30 cellular contexts compared by ENCODE assay signal in genomic region chr3:60028243-60028642, GRCh38.
"Had no signal": no experiment of that assay in that cellular context is flagged by ENCODE, and none has a peak within 500 bp of the region (broad histone marks: within the 10 kb centered on the region; RNA-seq: fewer than 3 reads in every experiment).

No MANE protein-coding gene starts in this region.

- H3K27ac Mint-ChIP-seq: dendritic cell treated with granulocyte-macrophage colony-stimulating factor and Interleukin-4, amounts not matched to agents 40 ng/mL and 50 ng/mL, for 4 days; endodermal cell; mesothelial cell of epicardium; naive B cell; nephron; neural progenitor cell; progenitor cell of endocrine pancreas; stimulated activated naive CD8-positive, alpha-beta T cell treated with anti-CD3 and anti-CD28 coated beads, Interleukin-15, amount 100 ng/mL, for 72 hours had no signal

- H3K9me3 Mint-ChIP-seq: dendritic cell treated with granulocyte-macrophage colony-stimulating factor and Interleukin-4, amounts not matched to agents 40 ng/mL and 50 ng/mL, for 4 days; endodermal cell; mesothelial cell of epicardium; naive B cell; nephron; neural progenitor cell had no signal

- H3K27ac ChIP-seq: epithelial cell of prostate, gastrocnemius medialis, left lung, neural progenitor cell, parathyroid adenoma, right atrium auricular region, suprapubic skin, transverse colon, upper lobe of right lung, uterus had no signal

- H3K9me3 ChIP-seq: gastrocnemius medialis, left lung, mucosa of descending colon, right atrium auricular region, suprapubic skin, transverse colon, upper lobe of right lung, uterus had no signal

- ATAC-seq: esophagus mucosa; gastrocnemius medialis; left cardiac atrium; left lung; mucosa of descending colon; sciatic nerve; stimulated activated naive CD8-positive, alpha-beta T cell treated with anti-CD3 and anti-CD28 coated beads, Interleukin-15, amount 100 ng/mL, for 72 hours; upper lobe of right lung had no signal

- DNase-seq: effector CD8-positive, alpha-beta T cell; endodermal cell; foreskin fibroblast; gastrocnemius medialis; head of caudate nucleus; left cardiac atrium; left lung; mesenchymal stem cell; mucosa of descending colon; naive B cell; stimulated activated CD4-positive, alpha-beta T cell treated with anti-CD3 and anti-CD28 coated beads, Interleukin-12 subunit alpha, Interleukin-12 subunit beta, amount 100 ng/mL, for 4 hours; stimulated activated CD4-positive, alpha-beta T cell treated with anti-CD3 and anti-CD28 coated beads, Interleukin-1b, Interleukin-23, amount 100 ng/mL, for 48 hours; stimulated activated CD4-positive, alpha-beta T cell treated with anti-CD3 and anti-CD28 coated beads, Interleukin-4, amount 100 ng/mL, for 1 hour; stimulated activated CD8-positive, alpha-beta memory T cell treated with anti-CD3 and anti-CD28 coated beads, Interleukin-4, amount 100 ng/mL, for 48 hours; stimulated activated naive CD4-positive, alpha-beta T cell; stimulated activated naive CD8-positive, alpha-beta T cell treated with anti-CD3 and anti-CD28 coated beads, Interleukin-15, amount 100 ng/mL, for 72 hours; transverse colon; upper lobe of right lung; uterus had no signal

- H3K4me1 Mint-ChIP-seq: naive B cell, neural progenitor cell had no signal

- H3K4me3 Mint-ChIP-seq: dendritic cell treated with granulocyte-macrophage colony-stimulating factor and Interleukin-4, amounts not matched to agents 40 ng/mL and 50 ng/mL, for 4 days; endodermal cell; mesothelial cell of epicardium; naive B cell; nephron; neural progenitor cell; stimulated activated naive CD8-positive, alpha-beta T cell treated with anti-CD3 and anti-CD28 coated beads, Interleukin-15, amount 100 ng/mL, for 72 hours had no signal

- H3K27me3 Mint-ChIP-seq: dendritic cell treated with granulocyte-macrophage colony-stimulating factor and Interleukin-4, amounts not matched to agents 40 ng/mL and 50 ng/mL, for 4 days; naive B cell; progenitor cell of endocrine pancreas; stimulated activated naive CD8-positive, alpha-beta T cell treated with anti-CD3 and anti-CD28 coated beads, Interleukin-15, amount 100 ng/mL, for 72 hours had no signal

- H3K36me3 Mint-ChIP-seq: mesothelial cell of epicardium, naive B cell, neural progenitor cell had no signal

- H3K27me3 ChIP-seq: gastrocnemius medialis, left lung, neural progenitor cell, right atrium auricular region, suprapubic skin, transverse colon, upper lobe of right lung, uterus had no signal
